Comparison of ENCODE assay signal across 25 cellular contexts in the genomic region with DNA sequence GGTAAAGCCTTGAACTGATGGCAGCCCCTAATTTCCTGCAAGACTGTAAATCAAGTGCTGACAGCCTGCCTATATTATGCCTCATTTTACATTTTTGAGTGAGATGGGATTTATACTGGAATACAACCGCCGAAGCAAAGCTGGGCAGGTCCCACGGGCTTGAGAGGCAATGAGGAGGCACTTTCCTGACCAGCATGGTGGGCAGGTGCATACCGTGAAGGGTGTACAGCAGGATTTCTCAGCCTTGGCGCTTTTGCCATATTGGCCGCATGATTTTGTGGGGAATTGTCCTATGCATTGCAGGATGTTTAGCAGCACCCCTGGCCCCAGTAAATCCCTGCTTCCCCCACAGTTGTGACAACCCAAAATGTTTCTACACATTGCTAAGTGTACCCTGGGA.
"Had no signal": no experiment of that assay in that cellular context is flagged by ENCODE, and none has a peak within 500 bp of the region (broad histone marks: within the 10 kb centered on the region; RNA-seq: fewer than 3 reads in every experiment).

No MANE protein-coding gene starts in this region.

- H3K27ac Mint-ChIP-seq: activated CD4-positive, alpha-beta memory T cell treated with anti-CD3 and anti-CD28 coated beads for 36 hours; activated naive CD8-positive, alpha-beta T cell treated with anti-CD3 and anti-CD28 coated beads, Interleukin-2, amount 50 U/mL, for 24 hours; activated T-helper 1 cell treated with anti-CD3 and anti-CD28 coated beads, Interleukin-12 subunit alpha, Interleukin-12 subunit beta, Interleukin-2, Interleukin-4 antibody, amounts not matched to agents 30 ng/mL and 10 ng/mL and 1 ng/mL, durations not matched to agents 14 hours and 24 hours and 36 hours; dendritic cell treated with granulocyte-macrophage colony-stimulating factor and Interleukin-4, amounts not matched to agents 40 ng/mL and 50 ng/mL, for 4 days had no signal

- H3K4me1 Mint-ChIP-seq: neural crest cell had no signal

- H3K9me3 Mint-ChIP-seq: activated CD4-positive, alpha-beta memory T cell treated with anti-CD3 and anti-CD28 coated beads for 36 hours; activated naive CD8-positive, alpha-beta T cell treated with anti-CD3 and anti-CD28 coated beads, Interleukin-2, amount 50 U/mL, for 24 hours; activated T-helper 1 cell treated with anti-CD3 and anti-CD28 coated beads, Interleukin-12 subunit alpha, Interleukin-12 subunit beta, Interleukin-2, Interleukin-4 antibody, amounts not matched to agents 30 ng/mL and 10 ng/mL and 1 ng/mL, durations not matched to agents 14 hours and 24 hours and 36 hours; dendritic cell treated with granulocyte-macrophage colony-stimulating factor and Interleukin-4, amounts not matched to agents 40 ng/mL and 50 ng/mL, for 4 days; neural crest cell had no signal

- H3K4me3 Mint-ChIP-seq: activated CD4-positive, alpha-beta memory T cell treated with anti-CD3 and anti-CD28 coated beads for 36 hours; activated naive CD8-positive, alpha-beta T cell treated with anti-CD3 and anti-CD28 coated beads, Interleukin-2, amount 50 U/mL, for 24 hours; activated T-helper 1 cell treated with anti-CD3 and anti-CD28 coated beads, Interleukin-12 subunit alpha, Interleukin-12 subunit beta, Interleukin-2, Interleukin-4 antibody, amounts not matched to agents 30 ng/mL and 10 ng/mL and 1 ng/mL, durations not matched to agents 14 hours and 24 hours and 36 hours; dendritic cell treated with granulocyte-macrophage colony-stimulating factor and Interleukin-4, amounts not matched to agents 40 ng/mL and 50 ng/mL, for 4 days; neural crest cell had no signal

- H3K4me3 ChIP-seq: cardiac muscle cell, heart right ventricle, mucosa of descending colon, smooth muscle cell, testis, upper lobe of left lung had no signal

- H3K27me3 Mint-ChIP-seq: activated CD4-positive, alpha-beta memory T cell treated with anti-CD3 and anti-CD28 coated beads for 36 hours; activated naive CD8-positive, alpha-beta T cell treated with anti-CD3 and anti-CD28 coated beads, Interleukin-2, amount 50 U/mL, for 24 hours; dendritic cell treated with granulocyte-macrophage colony-stimulating factor and Interleukin-4, amounts not matched to agents 40 ng/mL and 50 ng/mL, for 4 days had no signal

- ATAC-seq: activated naive CD8-positive, alpha-beta T cell treated with anti-CD3 and anti-CD28 coated beads, Interleukin-2, amount 50 U/mL, for 24 hours; heart right ventricle; left cardiac atrium; mucosa of descending colon; sciatic nerve had no signal

- H3K27ac ChIP-seq: cardiac muscle cell, heart right ventricle, testis, upper lobe of left lung had no signal

- H3K27me3 ChIP-seq: cardiac muscle cell, heart right ventricle, testis, upper lobe of left lung had no signal

- H3K4me2 ChIP-seq: smooth muscle cell had no signal

- H3K9me3 ChIP-seq: heart right ventricle, mucosa of descending colon, testis, upper lobe of left lung had no signal

- DNase-seq: activated CD4-positive, alpha-beta memory T cell treated with anti-CD3 and anti-CD28 coated beads for 36 hours; activated CD4-positive, alpha-beta T cell treated with anti-CD3 and anti-CD28 coated beads for 48 hours; activated gamma-delta T cell; activated naive CD4-positive, alpha-beta T cell treated with anti-CD3 and anti-CD28 coated beads, Interleukin-2, amount 50 U/mL, for 16 hours; activated naive CD8-positive, alpha-beta T cell treated with anti-CD3 and anti-CD28 coated beads, Interleukin-2, amount 50 U/mL, for 24 hours; effector CD4-positive, alpha-beta T cell; erythroblast; foreskin fibroblast; heart right ventricle; islet precursor cell; left cardiac atrium; mesenchymal stem cell; mucosa of descending colon; occipital lobe; posterior cingulate gyrus; stimulated activated CD4-positive, alpha-beta T cell treated with anti-CD3 and anti-CD28 coated beads, Interleukin-15, amount 100 ng/mL, for 24 hours; stimulated activated naive CD4-positive, alpha-beta T cell; testis; upper lobe of left lung had no signal
